In the genomic region with DNA sequence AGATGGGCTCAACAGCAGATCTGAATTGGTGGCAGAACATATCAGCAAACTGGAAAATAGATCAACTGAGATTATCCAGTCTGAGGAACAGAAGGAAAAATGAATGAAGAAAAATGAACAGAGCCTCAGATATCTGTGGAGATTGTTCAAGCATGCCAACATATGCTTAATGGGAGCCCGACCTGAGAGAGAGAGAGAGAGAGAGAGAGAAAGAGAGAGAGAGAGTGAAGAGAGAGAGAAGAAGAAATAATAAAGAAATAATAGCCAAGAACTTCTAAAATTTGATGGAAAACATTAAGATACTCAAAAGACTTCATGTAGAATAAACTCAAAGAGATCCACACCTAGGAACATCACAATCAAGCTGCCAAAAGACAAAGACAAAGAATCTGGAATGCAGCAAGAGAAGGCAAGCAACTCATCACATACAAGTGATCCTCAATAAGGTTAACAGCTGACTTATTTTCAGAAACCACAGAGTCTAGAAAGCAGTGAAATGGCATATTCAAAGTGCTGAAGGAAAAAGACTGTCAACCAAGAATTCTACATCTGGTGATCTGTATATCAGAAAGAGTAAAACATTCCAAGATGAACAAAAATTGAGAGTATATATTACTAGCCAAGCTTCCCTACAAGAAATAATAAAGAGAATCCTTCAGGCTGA, we compare ENCODE assay signal across 8 cellular contexts.
"Had no signal": no experiment of that assay in that cellular context is flagged by ENCODE, and none has a peak within 500 bp of the region (broad histone marks: within the 10 kb centered on the region; RNA-seq: fewer than 3 reads in every experiment).

No MANE protein-coding gene starts in this region.

- H3K36me3 Mint-ChIP-seq: IgD-negative memory B cell had no signal

- H3K9me3 Mint-ChIP-seq: HFFc6 had no signal

- H3K4me3 ChIP-seq: GM23338 had no signal

- H3K27ac Mint-ChIP-seq: GM23338, H9, HFFc6, IgD-negative memory B cell had no signal

- ATAC-seq: GM23338, HepG2 had no signal

- DNase-seq: H9, HCEC 1CT, HFFc6, KBM-7 had no signal

- H3K4me3 Mint-ChIP-seq: GM23338, H9, HFFc6 had no signal

- H3K27ac ChIP-seq: HL-60 had no signal
